Comparison of ENCODE assay signal across 17 cellular contexts in genomic region chrX:13303248-13303647, GRCh38. TPM values are rescaled to one million over a fixed set of nuclear protein-coding genes. Genes with fewer than 3 reads are reported as not detected.
"Had no signal": no experiment of that assay in that cellular context is flagged by ENCODE, and none has a peak within 500 bp of the region (broad histone marks: within the 10 kb centered on the region; RNA-seq: fewer than 3 reads in every experiment).

No MANE protein-coding gene starts in this region.

RNA-seq across cellular contexts. Expression of gene ATXN3L, which starts 16.6 kb away (rescaled TPM):
- total RNA-seq: activated naive CD8-positive, alpha-beta T cell treated with anti-CD3 and anti-CD28 coated beads for 36 hours; colonic mucosa; dermis microvascular lymphatic vessel endothelial cell; epithelial cell of proximal tubule; fibroblast of villous mesenchyme; gastroesophageal sphincter; hepatocyte; left cardiac atrium; left ventricle myocardium superior; lung microvascular endothelial cell; mucosa of gallbladder; osteocyte; posterior vena cava; right lobe of liver; skeletal muscle tissue; T-helper 1 cell treated with Interleukin-12 subunit alpha and Interleukin-12 subunit beta and Interleukin-4 antibody, amounts not matched to agents 30 ng/mL and 1 ng/mL, for 36 hours; transverse colon had no signal
- polyA plus RNA-seq: hepatocyte had no signal
